Comparison of ENCODE assay signal across 8 cellular contexts in genomic region chr19:2455481-2456300, GRCh38. TPM values are rescaled to one million over a fixed set of nuclear protein-coding genes. Genes with fewer than 3 reads are reported as not detected.
A peak's percentile ranks its signal among the peaks of the same experiment; 100 is the strongest.
DNase-seq lines count a peak whose midpoint lies in the region; ATAC-seq and TF ChIP-seq lines count a peak whose summit lies in the region.

No MANE protein-coding gene starts in this region.

- H3K27ac ChIP-seq in urinary bladder (ENCODE audit: low read depth), result no peak overlapping the region

- peaks cover 3% of the 10 kb centered on the region for H3K4me1 Mint-ChIP-seq in endothelial cell (ENCODE audit: unreplicated experiment)
- H3K4me1 Mint-ChIP-seq in natural killer cell treated with Interleukin-12 subunit alpha and Interleukin-12 subunit beta and Interleukin-15 and Interleukin-18, amount 100 ng/mL, for 72 hours (ENCODE audit: low read depth in 2 of 2), result peaks cover 14 to 18% of the 10 kb centered on the region in 2 donors

- no peaks in the 10 kb centered on the region for H3K36me3 ChIP-seq in urinary bladder (ENCODE audit: insufficient read depth)

- 7% methylated on average over 42 of the region's 42 CpGs for WGBS in urinary bladder

- POLR2A ChIA-PET in AG04449 (lab: Yijun Ruan, JAX), result interaction anchor here (0.8 to 3.2 kb wide), 3 partner anchors 21 to 35 kb away, joined by 4 to 27 read pairs (median 5); partner anchors contain the start of genes GADD45B and TIMM13

- H3K4me3 Mint-ChIP-seq in endothelial cell (ENCODE audit: unreplicated experiment), result peak overlapping the region; percentile 91
- H3K4me3 Mint-ChIP-seq in natural killer cell treated with Interleukin-12 subunit alpha and Interleukin-12 subunit beta and Interleukin-15 and Interleukin-18, amount 100 ng/mL, for 72 hours, result peak overlapping the region; percentile 76

- peak; percentile 28 for ATAC-seq in GM19023 (IDR thresholded peaks at IDR 0.05; ENCODE audit: unreplicated experiment)
- ATAC-seq in natural killer cell treated with Interleukin-12 subunit alpha and Interleukin-12 subunit beta and Interleukin-15 and Interleukin-18, amount 100 ng/mL, for 72 hours, result peak; percentile 73 to 80

- H3K36me3 Mint-ChIP-seq in endothelial cell (ENCODE audit: low read depth, unreplicated experiment), result no peaks in the 10 kb centered on the region
- H3K36me3 Mint-ChIP-seq in natural killer cell treated with Interleukin-12 subunit alpha and Interleukin-12 subunit beta and Interleukin-15 and Interleukin-18, amount 100 ng/mL, for 72 hours, result no peaks in the 10 kb centered on the region

- TF ChIP-seq CTCF in AG04449 (IDR thresholded peaks at IDR 0.05; ENCODE audit: insufficient read depth, low read length, missing control alignments) (no peak), endothelial cell (IDR thresholded peaks at IDR 0.05; ENCODE audit: unreplicated experiment) (no peak)

- no peak for DNase-seq in AG04449 (ENCODE audit: low read depth, low spot score)
- DNase-seq in HK-2 (ENCODE audit: unreplicated experiment), result peak; percentile 34
- peak; percentile 56 to 63 for DNase-seq in activated CD4-positive, alpha-beta T cell treated with anti-CD3 and anti-CD28 coated beads, Interleukin-2, amount 50 U/mL, for 48 hours
- DNase-seq in endothelial cell (ENCODE audit: low spot score), result no peak
- peak; percentile 86 for DNase-seq in natural killer cell treated with Interleukin-12 subunit alpha and Interleukin-12 subunit beta and Interleukin-15 and Interleukin-18, amount 100 ng/mL, for 72 hours (ENCODE audit: low spot score)
- no peak for DNase-seq in DMS79 treated with DMSO at 0.1 percent for 48 hours (lab: John Stamatoyannopoulos, UW)

- H3K27me3 Mint-ChIP-seq in endothelial cell (ENCODE audit: unreplicated experiment), result peaks cover 8% of the 10 kb centered on the region
- H3K27me3 Mint-ChIP-seq in natural killer cell treated with Interleukin-12 subunit alpha and Interleukin-12 subunit beta and Interleukin-15 and Interleukin-18, amount 100 ng/mL, for 72 hours, result no peaks in the 10 kb centered on the region

- peaks cover 3% of the 10 kb centered on the region for H3K4me1 ChIP-seq in urinary bladder (ENCODE audit: insufficient read depth)

- CTCF ChIA-PET in AG04449 (lab: Yijun Ruan, JAX), result interaction anchor here (1.1 to 2.6 kb wide), 8 partner anchors 11 to 182 kb away, joined by 3 to 12 read pairs (median 4); no protein-coding TSS in a partner anchor

- H3K4me3 ChIP-seq in AG04449 (ENCODE audit: low read depth, low read length), result peak overlapping the region; percentile 81
- H3K4me3 ChIP-seq in urinary bladder (ENCODE audit: low read depth, low read length), result peak overlapping the region; percentile 94

- H3K27ac Mint-ChIP-seq in endothelial cell (ENCODE audit: unreplicated experiment), result no peak overlapping the region
- peak overlapping the region; percentile 55 to 78 for H3K27ac Mint-ChIP-seq in natural killer cell treated with Interleukin-12 subunit alpha and Interleukin-12 subunit beta and Interleukin-15 and Interleukin-18, amount 100 ng/mL, for 72 hours

- H3K9me3 Mint-ChIP-seq in endothelial cell (ENCODE audit: unreplicated experiment), result no peaks in the 10 kb centered on the region
- H3K9me3 Mint-ChIP-seq in natural killer cell treated with Interleukin-12 subunit alpha and Interleukin-12 subunit beta and Interleukin-15 and Interleukin-18, amount 100 ng/mL, for 72 hours, result no peaks in the 10 kb centered on the region

RNA-seq across cellular contexts. Expression of gene LMNB2, which starts 1.1 kb away (rescaled TPM):
- total RNA-seq in endothelial cell (ENCODE audit: unreplicated experiment) (49.6 TPM), urinary bladder (33.4 TPM)
- total RNA-seq in natural killer cell treated with Interleukin-12 subunit alpha and Interleukin-12 subunit beta and Interleukin-15 and Interleukin-18, amount 100 ng/mL, for 72 hours, result 100 to 1,000 TPM in 1 of 2 donors, 10 to 100 TPM in 1; 74.9 to 165 TPM
- polyA plus RNA-seq in urinary bladder, result 22.2 TPM

RNA-seq across cellular contexts. Expression of gene GADD45B, which starts 20.2 kb away (rescaled TPM):
- total RNA-seq in endothelial cell (ENCODE audit: unreplicated experiment), result 1.2 TPM
- total RNA-seq in natural killer cell treated with Interleukin-12 subunit alpha and Interleukin-12 subunit beta and Interleukin-15 and Interleukin-18, amount 100 ng/mL, for 72 hours, result 100 to 1,000 TPM; 233 to 784 TPM
- 23.2 TPM for total RNA-seq in urinary bladder
- 163 TPM for polyA plus RNA-seq in urinary bladder

RNA-seq across cellular contexts. Expression of gene TIMM13, which starts 28.3 kb away (rescaled TPM):
- total RNA-seq in endothelial cell (ENCODE audit: unreplicated experiment) (117 TPM), urinary bladder (17.5 TPM)
- total RNA-seq in natural killer cell treated with Interleukin-12 subunit alpha and Interleukin-12 subunit beta and Interleukin-15 and Interleukin-18, amount 100 ng/mL, for 72 hours, result 100 to 1,000 TPM in 1 of 2 donors, 10 to 100 TPM in 1; 80.1 to 124 TPM
- 72.2 TPM for polyA plus RNA-seq in urinary bladder

Comparison
In these comparisons a context has a peak if more than half of its experiments do, and no peak if none do; other contexts are left out.
1. DNase-seq: peak in HK-2 (single experiment), activated CD4-positive, alpha-beta T cell treated with anti-CD3 and anti-CD28 coated beads, Interleukin-2, amount 50 U/mL, for 48 hours (2 of 2) and natural killer cell treated with Interleukin-12 subunit alpha and Interleukin-12 subunit beta and Interleukin-15 and Interleukin-18, amount 100 ng/mL, for 72 hours (single experiment); none in AG04449 (single experiment), endothelial cell (single experiment) and DMS79 treated with DMSO at 0.1 percent for 48 hours (single experiment).
2. RNA of gene GADD45B, which starts 20.2 kb away (total RNA-seq): 233 to 784 TPM in natural killer cell treated with Interleukin-12 subunit alpha and Interleukin-12 subunit beta and Interleukin-15 and Interleukin-18, amount 100 ng/mL, for 72 hours and 23.2 TPM in urinary bladder (single experiment); 1.2 TPM in endothelial cell (single experiment); every median in the first group is over 10 times any median in the second.